ENCODE assay signal across 18 cellular contexts in the genomic region with DNA sequence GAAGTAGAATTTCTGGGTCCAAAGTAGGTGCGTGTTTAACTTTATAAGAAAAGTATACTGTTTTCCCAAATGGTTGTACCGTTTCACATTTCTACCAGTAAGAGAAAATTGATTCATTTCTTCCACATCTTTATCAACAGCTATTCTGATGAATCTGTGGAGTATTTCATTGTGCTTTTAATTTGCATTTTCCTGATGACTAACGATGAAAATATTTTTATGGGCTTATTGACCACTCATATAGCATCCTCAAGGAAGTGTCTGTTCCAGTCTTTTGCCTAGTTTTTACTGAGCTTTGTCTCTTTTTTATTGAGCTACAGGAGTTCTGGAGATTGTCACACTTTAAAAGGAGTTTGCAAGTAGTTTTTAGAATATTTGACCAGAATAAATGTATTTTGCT.
DNase-seq lines count a peak whose midpoint lies in the region; ATAC-seq and TF ChIP-seq lines count a peak whose summit lies in the region.
"Had no signal": no experiment of that assay in that cellular context is flagged by ENCODE, and none has a peak within 500 bp of the region (broad histone marks: within the 10 kb centered on the region; RNA-seq: fewer than 3 reads in every experiment).

No MANE protein-coding gene starts in this region.

- ATAC-seq in HCT116, result no peak
- ATAC-seq: CD8-positive, alpha-beta T cell; K562 had no signal

- POLR2A ChIA-PET in HCT116 (lab: Charles Lee), result no interaction called here

- no peaks in the 10 kb centered on the region for H3K9me2 ChIP-seq in HCT116 (ENCODE audit: insufficient read depth)

- H3K18ac ChIP-seq in mesenchymal stem cell (ENCODE audit: low read depth in 1 of 2, low read length in 2 of 2), result no peak overlapping the region

- no peaks in the 10 kb centered on the region for H3K9me3 ChIP-seq in HCT116 (ENCODE audit: control insufficient read depth in 1 of 2, insufficient read depth in 1 of 2, low read depth in 1 of 2, low read length in 2 of 2)
- H3K9me3 ChIP-seq in mesenchymal stem cell (ENCODE audit: control insufficient read depth, low read length), result no peaks in the 10 kb centered on the region
- H3K9me3 ChIP-seq: BLaER1, HAP-1 had no signal

- no peaks in the 10 kb centered on the region; a peak in 1 of 4 replicates for H3K4me1 ChIP-seq in HCT116 (ENCODE audit: control insufficient read depth in 1 of 2, insufficient read depth in 2 of 2, low read length in 2 of 2)
- no peaks in the 10 kb centered on the region for H3K4me1 ChIP-seq in mesenchymal stem cell (ENCODE audit: control insufficient read depth, insufficient read depth, low read depth, low read length)
- H3K4me1 ChIP-seq: BLaER1, HAP-1 had no signal

- H3K14ac ChIP-seq in mesenchymal stem cell (ENCODE audit: low read length in 2 of 2), result no peak overlapping the region

- H4K20me1 ChIP-seq in HCT116 (ENCODE audit: insufficient read depth), result no peaks in the 10 kb centered on the region

- CTCF ChIA-PET in HCT116 (lab: Charles Lee), result no interaction called here

- no peak overlapping the region for H2BK15ac ChIP-seq in mesenchymal stem cell (ENCODE audit: low read depth, poor library complexity, severe bottlenecking)

- H3K9ac ChIP-seq in HCT116 (ENCODE audit: low read length), result no peak overlapping the region
- no peak overlapping the region for H3K9ac ChIP-seq in mesenchymal stem cell (ENCODE audit: low read length)
- H3K9ac ChIP-seq: BLaER1 had no signal

- no peaks in the 10 kb centered on the region for H3K79me2 ChIP-seq in HCT116 (ENCODE audit: insufficient read depth, low read length)

- H3K27ac ChIP-seq in HCT116 (ENCODE audit: low read depth, low read length), result no peak overlapping the region
- H3K27ac ChIP-seq in mesenchymal stem cell (ENCODE audit: low read length, poor library complexity, severe bottlenecking), result no peak overlapping the region
- H3K27ac ChIP-seq: BLaER1, HL-60 had no signal

- no peak overlapping the region for H2AK5ac ChIP-seq in mesenchymal stem cell (ENCODE audit: low read length, severe bottlenecking)

- WGBS in mesenchymal stem cell, result no CpG with 5 or more reads among the region's 3 CpGs

- H3K79me1 ChIP-seq in mesenchymal stem cell (replicated peaks; ENCODE audit: low read length, poor library complexity, severe bottlenecking), result no peaks in the 10 kb centered on the region

- TF ChIP-seq RAD21 in HCT116 (IDR thresholded peaks at IDR 0.05; ENCODE audit: low read depth), result no peak

- H4K8ac ChIP-seq in mesenchymal stem cell (ENCODE audit: low read length), result no peak overlapping the region

- no peak for TF ChIP-seq POLR2A in HCT116 (IDR thresholded peaks at IDR 0.05; ENCODE audit: borderline replicate concordance, extremely low read depth, insufficient read depth, insufficient read length)

- no peak overlapping the region for H3K23ac ChIP-seq in mesenchymal stem cell (ENCODE audit: low read length in 2 of 2)

- H3K27me3 ChIP-seq in HCT116 (ENCODE audit: insufficient read depth, low read length), result no peaks in the 10 kb centered on the region
- H3K27me3 ChIP-seq in mesenchymal stem cell (ENCODE audit: control insufficient read depth in 1 of 2, insufficient read depth in 1 of 2, low read length in 2 of 2), result no peaks in the 10 kb centered on the region

- intact Hi-C loops in HCT116 (cut with micrococcal nuclease), result no loop called here

- H3K4me2 ChIP-seq in HCT116 (ENCODE audit: low read length) (no peak overlapping the region), mesenchymal stem cell (ENCODE audit: low read length, poor library complexity, severe bottlenecking) (no peak overlapping the region)
- H3K4me2 ChIP-seq: BLaER1 had no signal

- DNase-seq in EH (ENCODE audit: low read depth) (peak; percentile 5), HCT116 (ENCODE audit: low read depth, low spot score) (no peak), RKO (ENCODE audit: low spot score) (peak; percentile 4), mesenchymal stem cell (peak; percentile 7), NCI-H1436 (lab: John Stamatoyannopoulos, UW) (no peak), NCI-H774 (lab: John Stamatoyannopoulos, UW) (no peak), C1 segment of cervical spinal cord (lab: John Stamatoyannopoulos, UW) (no peak)
- DNase-seq: Calu3; CD8-positive, alpha-beta T cell; DMS53; DND-41; GF-D8; GOT3; IMR-90 had no signal

- no peak overlapping the region for H2AFZ ChIP-seq in HCT116 (ENCODE audit: low read depth, low read length, poor library complexity, severe bottlenecking)
- no peak overlapping the region for H2AFZ ChIP-seq in mesenchymal stem cell (ENCODE audit: low read depth, low read length)

- H2BK12ac ChIP-seq in mesenchymal stem cell (ENCODE audit: low read length in 2 of 2), result no peak overlapping the region

- H3K4me3 ChIP-seq in HCT116 (replicated peaks in 1 of 2; ENCODE audit: low read depth in 1 of 2, low read length in 2 of 2) (no peak overlapping the region), mesenchymal stem cell (ENCODE audit: insufficient read depth in 1 of 2, low read depth in 1 of 2, low read length in 2 of 2) (no peak overlapping the region)
- H3K4me3 ChIP-seq: BLaER1, HAP-1, K562 had no signal

- no peaks in the 10 kb centered on the region for H3K36me3 ChIP-seq in HCT116 (ENCODE audit: control insufficient read depth in 1 of 2, insufficient read depth in 2 of 2, low read length in 2 of 2)
- H3K36me3 ChIP-seq in mesenchymal stem cell (ENCODE audit: control insufficient read depth in 1 of 2, insufficient read depth in 2 of 2, low read depth in 1 of 2, low read length in 2 of 2), result no peaks in the 10 kb centered on the region
- H3K36me3 ChIP-seq: BLaER1, HAP-1 had no signal

- no peak overlapping the region for H3K4ac ChIP-seq in mesenchymal stem cell (ENCODE audit: low read depth in 1 of 2, low read length in 2 of 2)

- H2BK120ac ChIP-seq in mesenchymal stem cell (ENCODE audit: low read depth, low read length), result no peak overlapping the region

- RAD21 ChIA-PET in HCT116 (lab: Charles Lee; ENCODE audit: low non-redundant PET in 1 of 2, low total read pairs in 2 of 2, uncharacterized antibody in 2 of 2, unreplicated experiment in 2 of 2), result no interaction called here

- no peak overlapping the region for H2BK5ac ChIP-seq in mesenchymal stem cell (ENCODE audit: low read depth, low read length, poor library complexity, severe bottlenecking)

- BruUV-seq in HCT116 (replicated peaks; lab: Mats Ljungman, UMichigan), result no TSS peak

- no peak for TF ChIP-seq CTCF in HCT116 (IDR thresholded peaks at IDR 0.05 in 2 of 3, conservative IDR thresholded peaks at IDR 0.05 in 1 of 3; ENCODE audit: borderline replicate concordance in 1 of 3, insufficient read depth in 1 of 3, low read depth in 2 of 3, low read length in 2 of 3)

- no peak overlapping the region for H4K91ac ChIP-seq in mesenchymal stem cell (ENCODE audit: low read length)

TF ChIP-seq in HCT116, 20 proteins besides CTCF, POLR2A, EP300 and RAD21:
- TF ChIP-seq FOSL1 (IDR thresholded peaks at IDR 0.05; ENCODE audit: low read depth) (peak; percentile 8; the same call in 1 of the 2 replicates), TCF7L2 (IDR thresholded peaks at IDR 0.05; ENCODE audit: borderline replicate concordance, extremely low read depth, insufficient read depth, insufficient read length) (no peak), ELF1 (IDR thresholded peaks at IDR 0.05; ENCODE audit: borderline replicate concordance, low read depth) (no peak), ZFX (IDR thresholded peaks at IDR 0.05) (no peak)

Comparison
In these comparisons a context has a peak if more than half of its experiments do, and no peak if none do; other contexts are left out.
1. DNase-seq: peak in EH (single experiment), RKO (single experiment) and mesenchymal stem cell (single experiment); none in HCT116 (single experiment), NCI-H1436 (single experiment), NCI-H774 (single experiment) and C1 segment of cervical spinal cord (0 of 14).